ENCODE assay signal across 29 cellular contexts in genomic region chr10:109191823-109192222, GRCh38.
DNase-seq lines count a peak whose midpoint lies in the region; ATAC-seq and TF ChIP-seq lines count a peak whose summit lies in the region.
"Had no signal": no experiment of that assay in that cellular context is flagged by ENCODE, and none has a peak within 500 bp of the region (broad histone marks: within the 10 kb centered on the region; RNA-seq: fewer than 3 reads in every experiment).

No MANE protein-coding gene starts in this region.

- H3K9me3 ChIP-seq in A673 (ENCODE audit: low read depth, low read length, poor library complexity, severe bottlenecking) (peaks cover 37% of the 10 kb centered on the region), SK-N-MC (ENCODE audit: low read depth, low read length) (peaks cover 3% of the 10 kb centered on the region; the same call in 1 of the 2 replicates)
- H3K9me3 ChIP-seq: BE2C had no signal

- H3K4me3 ChIP-seq in A673 (ENCODE audit: low read depth, low read length, poor library complexity, severe bottlenecking), result no peak overlapping the region
- H3K4me3 ChIP-seq in SK-N-MC, result peak overlapping the region; percentile 33; the same call in 1 of the 2 replicates
- H3K4me3 ChIP-seq: A549; BLaER1; BLaER1 treated with 17β-estradiol and CSF1 and Interleukin-3, amounts not matched to agents 10 nM and 100 nM had no signal

- peak; percentile 86 for DNase-seq in A673 (ENCODE audit: low spot score)
- peak; percentile 53 for DNase-seq in SK-N-MC (ENCODE audit: low read depth, low spot score)
- DNase-seq in central memory CD4-positive, alpha-beta T cell, result no peak
- DNase-seq: 8988T; ACHN; AML-193; BE2C; C1 segment of cervical spinal cord; Caco-2; Calu3; CD4-positive, alpha-beta memory T cell; CD4-positive, alpha-beta T cell; CD4-positive, CD25-positive, alpha-beta regulatory T cell; CD8-positive, alpha-beta memory T cell; CD8-positive, alpha-beta T cell; COR-L47; DMS 273 treated with DMSO at 0.1 percent for 48 hours; DMS153; DMS53; DMS79; DMS79 treated with DMSO at 0.1 percent for 48 hours; DND-41; EL had no signal

- peaks cover 25% of the 10 kb centered on the region for H3K36me3 ChIP-seq in A673 (ENCODE audit: insufficient read depth, low read length, poor library complexity, severe bottlenecking)
- peaks cover 18% of the 10 kb centered on the region for H3K36me3 ChIP-seq in SK-N-MC (ENCODE audit: insufficient read depth, low read length)
- H3K36me3 ChIP-seq: BE2C; BLaER1; BLaER1 treated with 17β-estradiol and CSF1 and Interleukin-3, amounts not matched to agents 10 nM and 100 nM had no signal

- intact Hi-C loops in A673 (cut with micrococcal nuclease; ENCODE audit: unreplicated experiment), result loop anchor here (1.0 to 10.0 kb wide), 7 partner anchors 194 to 661 kb away; no protein-coding TSS in a partner anchor

- H3K27ac ChIP-seq in A673 (ENCODE audit: low read depth, low read length, poor library complexity, severe bottlenecking) (peak overlapping the region; percentile 99), SK-N-MC (peak overlapping the region; percentile 100)
- H3K27ac ChIP-seq: 22Rv1; A549; BLaER1; BLaER1 treated with 17β-estradiol and CSF1 and Interleukin-3, amounts not matched to agents 10 nM and 100 nM; C4-2B had no signal

- POLR2A ChIA-PET in A673 (lab: Charles Lee; ENCODE audit: low non-redundant PET), result interaction anchor here (0.6 to 0.9 kb wide), 2 partner anchors 8 to 195 kb away, joined by 3 to 4 read pairs; no protein-coding TSS in a partner anchor

- ATAC-seq in GM21786 (IDR thresholded peaks at IDR 0.05; ENCODE audit: unreplicated experiment), result no peak
- ATAC-seq: A549; CD8-positive, alpha-beta T cell had no signal

- CTCF ChIA-PET in A673 (lab: Charles Lee), result interaction anchor here (1.5 kb wide), 1 partner anchor 256 kb away, joined by 3 read pairs; no protein-coding TSS in a partner anchor

- H3K27me3 ChIP-seq in A673 (replicated peaks; ENCODE audit: insufficient read depth, low read depth, low read length, poor library complexity), result no peaks in the 10 kb centered on the region
- H3K27me3 ChIP-seq: BE2C; BLaER1; BLaER1 treated with 17β-estradiol and CSF1 and Interleukin-3, amounts not matched to agents 10 nM and 100 nM had no signal

- TF ChIP-seq CTCF in A673 (conservative IDR thresholded peaks at IDR 0.05; ENCODE audit: low read depth, low read length), result no peak

- BruUV-seq in A673 (replicated peaks; lab: Mats Ljungman, UMichigan), result TSS peak; percentile 81

- peak overlapping the region; percentile 79 for H3K9ac ChIP-seq in SK-N-MC (ENCODE audit: insufficient read length)
- H3K9ac ChIP-seq: BLaER1; BLaER1 treated with 17β-estradiol and CSF1 and Interleukin-3, amounts not matched to agents 10 nM and 100 nM had no signal

- H3K4me1 ChIP-seq in A673 (ENCODE audit: insufficient read depth, low read length, poor library complexity, severe bottlenecking), result peaks cover 34% of the 10 kb centered on the region
- H3K4me1 ChIP-seq: A549, BE2C, BLaER1, Caco-2 had no signal
